Comparison of ENCODE assay signal across 13 cellular contexts in the genomic region with DNA sequence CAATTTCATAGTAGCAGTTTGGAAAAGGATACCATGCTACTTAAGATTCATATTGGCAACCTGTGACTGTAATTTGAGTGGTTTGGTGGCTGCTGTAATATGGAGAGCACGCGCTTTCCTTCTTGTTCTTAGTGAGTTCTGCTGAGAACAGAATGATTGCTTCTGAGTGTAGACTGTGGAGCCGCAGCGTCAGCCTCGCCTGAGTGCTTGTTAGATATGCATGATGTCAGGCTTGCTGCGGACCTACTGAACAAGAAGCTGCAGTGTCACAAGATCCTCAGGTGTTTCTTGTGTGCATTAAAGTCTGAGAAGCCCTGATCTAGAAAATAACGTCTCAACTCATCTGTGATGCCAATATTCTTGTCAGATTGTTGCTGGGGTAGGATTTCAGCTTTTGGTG.
DNase-seq lines count a peak whose midpoint lies in the region; ATAC-seq and TF ChIP-seq lines count a peak whose summit lies in the region.
"Had no signal": no experiment of that assay in that cellular context is flagged by ENCODE, and none has a peak within 500 bp of the region (broad histone marks: within the 10 kb centered on the region; RNA-seq: fewer than 3 reads in every experiment).

No MANE protein-coding gene starts in this region.

- TF ChIP-seq CTCF in cardiac muscle cell (IDR thresholded peaks at IDR 0.05; ENCODE audit: low read depth, low read length) (no peak), lower leg skin (IDR thresholded peaks at IDR 0.05) (no peak)

- no peak for ATAC-seq in HG02610 (IDR thresholded peaks at IDR 0.05; ENCODE audit: unreplicated experiment)

- peak; percentile 39 for DNase-seq in DMS79 (lab: John Stamatoyannopoulos, UW)
- DNase-seq in NCI-H446 treated with DMSO at 0.1 percent for 48 hours (lab: John Stamatoyannopoulos, UW), result peak; percentile 48
- peak; percentile 40 to 61 for DNase-seq in cardiac muscle cell (ENCODE audit: low read depth in 1 of 2, low spot score in 1 of 2)
- DNase-seq in renal cortical epithelial cell (ENCODE audit: low read depth), result peak; percentile 96
- DNase-seq in NCI-H128 (lab: John Stamatoyannopoulos, UW; ENCODE audit: unreplicated experiment), result no peak
- DNase-seq in GM19238 (ENCODE audit: insufficient read length, low spot score), result no peak
- no peak for DNase-seq in lower leg skin (ENCODE audit: low spot score in 2 of 2)
- DNase-seq: activated CD8-positive, alpha-beta memory T cell treated with anti-CD3 and anti-CD28 coated beads, Interleukin-2, amount 50 U/mL, for 48 hours; foreskin melanocyte; NCI-H526 had no signal

- no peak for TF ChIP-seq POLR2A in lower leg skin (IDR thresholded peaks at IDR 0.05)

- intact Hi-C loops in lower leg skin (cut with DNase I; ENCODE audit: low total_unique reads), result no loop called here

- H3K4me1 ChIP-seq in cardiac muscle cell (ENCODE audit: low read depth), result peaks cover 81% of the 10 kb centered on the region

- H3K27me3 ChIP-seq in cardiac muscle cell, result no peaks in the 10 kb centered on the region

- peak overlapping the region; percentile 67 for H3K27ac ChIP-seq in cardiac muscle cell
- H3K27ac ChIP-seq: C4-2B, VCaP had no signal

- H3K4me3 ChIP-seq in cardiac muscle cell (no peak overlapping the region), lower leg skin (ENCODE audit: low read depth, poor library complexity, severe bottlenecking) (no peak overlapping the region)

- no peaks in the 10 kb centered on the region for H3K9me3 ChIP-seq in cardiac muscle cell (ENCODE audit: low read depth)

- H3K36me3 ChIP-seq in cardiac muscle cell, result no peaks in the 10 kb centered on the region

- WGBS in lower leg skin, 2 donors, result 51 to 62% methylated on average over 7 of the region's 7 CpGs

Comparison
In these comparisons a context has a peak if more than half of its experiments do, and no peak if none do; other contexts are left out.
1. DNase-seq: peak in DMS79 (single experiment), NCI-H446 treated with DMSO at 0.1 percent for 48 hours (single experiment), cardiac muscle cell (2 of 2) and renal cortical epithelial cell (single experiment); none in NCI-H128 (single experiment), GM19238 (single experiment) and lower leg skin (0 of 2).